Comparison of ENCODE assay signal across 8 cellular contexts in the genomic region with DNA sequence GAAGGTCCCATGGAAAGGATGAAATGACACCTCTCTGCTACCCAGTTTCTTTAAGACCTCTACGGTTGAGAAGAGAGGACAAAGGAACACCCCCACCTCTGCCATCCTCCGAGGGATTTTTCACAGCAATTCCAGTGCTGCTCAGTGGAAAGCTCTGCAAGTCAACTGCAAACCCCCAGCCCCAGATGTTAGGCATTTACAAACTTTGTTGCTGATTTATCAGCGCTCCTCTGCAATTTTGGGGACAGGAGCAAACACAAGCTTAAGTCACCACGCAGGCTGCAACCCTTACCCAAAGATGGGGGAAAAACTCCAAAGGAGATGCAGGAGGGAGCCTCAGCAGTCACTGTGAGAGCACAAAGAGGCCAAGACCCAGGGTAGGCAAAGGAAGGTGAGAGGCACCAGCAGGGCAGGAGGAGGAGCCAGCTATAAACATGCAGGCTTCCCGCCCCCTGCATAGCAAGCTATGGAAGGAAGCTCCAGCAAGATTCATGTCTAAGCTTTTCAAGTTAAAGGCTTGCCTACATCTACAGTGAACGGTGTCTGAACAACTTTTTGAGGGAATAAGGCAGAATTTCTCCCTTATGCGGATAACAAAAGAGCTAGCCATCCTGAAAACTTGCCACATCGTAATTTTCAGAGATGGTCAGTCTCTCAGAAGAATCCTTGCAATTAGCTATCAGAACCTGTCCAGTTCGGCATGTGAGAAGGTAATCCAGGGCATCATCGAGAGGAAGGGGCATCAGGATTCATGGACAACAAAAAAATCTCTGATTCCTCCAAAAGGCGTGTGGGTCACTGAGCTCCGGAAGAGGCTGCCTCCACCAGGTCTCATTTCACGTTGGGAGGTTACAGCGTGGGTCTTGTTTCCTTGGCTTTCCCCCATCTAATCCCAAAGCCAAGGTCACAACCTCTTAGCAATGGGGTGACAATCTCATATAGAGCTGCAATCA. TPM values are rescaled to one million over a fixed set of nuclear protein-coding genes. Genes with fewer than 3 reads are reported as not detected.
DNase-seq lines count a peak whose midpoint lies in the region; ATAC-seq and TF ChIP-seq lines count a peak whose summit lies in the region.

No MANE protein-coding gene starts in this region.

- H3K23ac ChIP-seq in mesenchymal stem cell (ENCODE audit: low read length in 2 of 2) = no peak overlapping the region

- TF ChIP-seq CTCF in left ventricle myocardium inferior (IDR thresholded peaks at IDR 0.05; ENCODE audit: borderline replicate concordance) = no peak
- no peak for TF ChIP-seq CTCF in uterus (IDR thresholded peaks at IDR 0.05)

- WGBS in mesenchymal stem cell = 65% methylated on average over 14 of the region's 14 CpGs

- H4K8ac ChIP-seq in mesenchymal stem cell (ENCODE audit: low read length) = no peak overlapping the region

- H3K36me3 ChIP-seq in left ventricle myocardium inferior = peaks cover 8% of the 10 kb centered on the region
- H3K36me3 ChIP-seq in adipocyte (ENCODE audit: control insufficient read depth, insufficient read depth, low read length, severe bottlenecking) = no peaks in the 10 kb centered on the region
- H3K36me3 ChIP-seq in mesenchymal stem cell (ENCODE audit: control insufficient read depth in 1 of 2, insufficient read depth in 2 of 2, low read depth in 1 of 2, low read length in 2 of 2) = peaks cover 2 to 23% of the 10 kb centered on the region in 2 experiments
- H3K36me3 ChIP-seq in uterus = no peaks in the 10 kb centered on the region

- no peak for DNase-seq in left ventricle myocardium inferior
- no peak for DNase-seq in left cardiac atrium
- DNase-seq in adipocyte (ENCODE audit: low read depth) = peak; percentile 43
- DNase-seq in mesenchymal stem cell = no peak
- no peak for DNase-seq in uterus
- DNase-seq in NCI-H2171 (lab: John Stamatoyannopoulos, UW) = no peak
- no peak for DNase-seq in iPS-NIHi11 (ENCODE audit: low spot score)
- DNase-seq in H4 (ENCODE audit: low spot score) = no peak

- H3K9me3 ChIP-seq in left ventricle myocardium inferior (replicated peaks) (no peaks in the 10 kb centered on the region), adipocyte (ENCODE audit: control insufficient read depth, low read length) (no peaks in the 10 kb centered on the region), mesenchymal stem cell (ENCODE audit: control insufficient read depth, low read length) (no peaks in the 10 kb centered on the region), uterus (no peaks in the 10 kb centered on the region)

- no peak for ATAC-seq in left cardiac atrium

- no peak for TF ChIP-seq POLR2A in uterus (IDR thresholded peaks at IDR 0.05)

- no peak overlapping the region for H2AFZ ChIP-seq in mesenchymal stem cell (ENCODE audit: low read depth, low read length)

- H3K27ac ChIP-seq in left ventricle myocardium inferior (replicated peaks) (peak overlapping the region; percentile 100), mesenchymal stem cell (ENCODE audit: low read length, poor library complexity, severe bottlenecking) (no peak overlapping the region), uterus (peak overlapping the region; percentile 96 to 100)

- no peak overlapping the region for H2BK15ac ChIP-seq in mesenchymal stem cell (ENCODE audit: low read depth, poor library complexity, severe bottlenecking)

- no peak overlapping the region for H2AK5ac ChIP-seq in mesenchymal stem cell (ENCODE audit: low read length, severe bottlenecking)

- H3K4me3 ChIP-seq in left ventricle myocardium inferior (peak overlapping the region; percentile 95), adipocyte (ENCODE audit: low read length) (peak overlapping the region; percentile 92), mesenchymal stem cell (ENCODE audit: insufficient read depth in 1 of 2, low read depth in 1 of 2, low read length in 2 of 2) (peak overlapping the region in 1 of 2 experiments; percentile 93), uterus (peak overlapping the region; percentile 13 to 98)

- H3K9ac ChIP-seq in adipocyte (ENCODE audit: low read length) = peak overlapping the region; percentile 99
- H3K9ac ChIP-seq in mesenchymal stem cell (ENCODE audit: low read length) = peak overlapping the region; percentile 99

- H4K91ac ChIP-seq in mesenchymal stem cell (ENCODE audit: low read length) = no peak overlapping the region

- H3K4me1 ChIP-seq in left ventricle myocardium inferior = peaks cover 96% of the 10 kb centered on the region
- H3K4me1 ChIP-seq in adipocyte (ENCODE audit: control insufficient read depth, insufficient read depth, low read length) = peaks cover 67% of the 10 kb centered on the region
- peaks cover 41% of the 10 kb centered on the region for H3K4me1 ChIP-seq in mesenchymal stem cell (ENCODE audit: control insufficient read depth, insufficient read depth, low read depth, low read length)
- peaks cover 11 to 42% of the 10 kb centered on the region in 2 donors for H3K4me1 ChIP-seq in uterus

- H2BK12ac ChIP-seq in mesenchymal stem cell (ENCODE audit: low read length in 2 of 2) = peak overlapping the region in 1 of 2 experiments; percentile 49

- H3K4me2 ChIP-seq in mesenchymal stem cell (ENCODE audit: low read length, poor library complexity, severe bottlenecking) = peak overlapping the region; percentile 5

- H2BK120ac ChIP-seq in mesenchymal stem cell (ENCODE audit: low read depth, low read length) = no peak overlapping the region

- no peaks in the 10 kb centered on the region for H3K27me3 ChIP-seq in left ventricle myocardium inferior (ENCODE audit: low read depth)
- no peaks in the 10 kb centered on the region for H3K27me3 ChIP-seq in adipocyte (replicated peaks; ENCODE audit: control insufficient read depth, insufficient read depth, low read length)
- H3K27me3 ChIP-seq in mesenchymal stem cell (ENCODE audit: control insufficient read depth in 1 of 2, insufficient read depth in 1 of 2, low read length in 2 of 2) = no peaks in the 10 kb centered on the region
- no peaks in the 10 kb centered on the region for H3K27me3 ChIP-seq in uterus

- intact Hi-C loops in left ventricle myocardium inferior (cut with micrococcal nuclease) = no loop called here
- intact Hi-C loops in left cardiac atrium (cut with DNase I) = no loop called here
- intact Hi-C loops in uterus (cut with DNase I; ENCODE audit: low total_unique reads) = loop anchor here (5.0 kb wide), 1 partner anchor 55 kb away; no protein-coding TSS in a partner anchor

- no peaks in the 10 kb centered on the region for H3K79me1 ChIP-seq in mesenchymal stem cell (replicated peaks; ENCODE audit: low read length, poor library complexity, severe bottlenecking)

- H2BK5ac ChIP-seq in mesenchymal stem cell (ENCODE audit: low read depth, low read length, poor library complexity, severe bottlenecking) = no peak overlapping the region

- peak overlapping the region in 1 of 2 experiments; percentile 35 for H3K4ac ChIP-seq in mesenchymal stem cell (ENCODE audit: low read depth in 1 of 2, low read length in 2 of 2)

- no peak overlapping the region for H3K14ac ChIP-seq in mesenchymal stem cell (ENCODE audit: low read length in 2 of 2)

- no peak overlapping the region for H3K18ac ChIP-seq in mesenchymal stem cell (ENCODE audit: low read depth in 1 of 2, low read length in 2 of 2)

RNA-seq across cellular contexts. Expression of a gene that starts 3.9 kb away (rescaled TPM):
- total RNA-seq in left ventricle myocardium inferior (82.6 TPM), left cardiac atrium (10 to 100 TPM; 90.6 to 97.1 TPM), uterus (100 to 1,000 TPM in 2 of 4 donors, 10 to 100 TPM in 2; 66.2 to 212 (median 90.9) TPM)
- polyA plus RNA-seq in mesenchymal stem cell (2013, experiment 1 of 2) = 136 TPM
- polyA plus RNA-seq in mesenchymal stem cell (2013, experiment 2 of 2) = 129 TPM
- total RNA-seq in H4 (2014; rRNA removed; shearing (Covaris generic)) = 36.1 and 44.8 TPM in 2 replicates

RNA-seq across cellular contexts. Expression of a gene that starts 24.1 kb away (rescaled TPM):
- total RNA-seq in left ventricle myocardium inferior (2.1 TPM), left cardiac atrium (1 to 10 TPM; 2.7 to 2.8 TPM), uterus (10 to 100 TPM in 1 of 4 donors, 1 to 10 TPM in 2, not detected in 1; 4.4 to 21.8 (median 5.1) TPM)
- polyA plus RNA-seq in mesenchymal stem cell (2013, experiment 1 of 2) = 1.6 TPM
- 1.8 TPM for polyA plus RNA-seq in mesenchymal stem cell (2013, experiment 2 of 2)
- total RNA-seq in H4 (2014; rRNA removed; shearing (Covaris generic)) = 2.0 and 4.3 TPM in 2 replicates
